Comparison of ENCODE assay signal across 12 cellular contexts in the genomic region with DNA sequence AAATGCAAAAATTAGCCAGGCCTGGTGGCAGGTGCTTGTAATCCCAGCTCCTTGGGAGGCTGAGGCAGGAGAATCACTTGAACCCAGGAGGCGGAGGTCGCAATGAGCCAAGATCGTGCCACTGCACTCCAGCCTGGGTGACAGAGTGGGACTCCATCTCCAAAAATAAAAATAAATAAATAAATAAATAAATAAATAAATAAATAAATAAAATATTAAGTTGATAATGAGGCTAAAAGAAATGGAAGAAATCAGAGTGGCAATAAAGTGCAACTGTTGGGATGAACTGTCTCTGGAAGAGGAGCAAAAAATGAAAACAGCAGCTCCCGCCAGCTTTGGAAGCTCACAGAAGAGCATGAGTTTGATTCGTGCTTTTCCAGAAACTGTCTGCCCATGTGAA. TPM values are rescaled to one million over a fixed set of nuclear protein-coding genes. Genes with fewer than 3 reads are reported as not detected.
"Had no signal": no experiment of that assay in that cellular context is flagged by ENCODE, and none has a peak within 500 bp of the region (broad histone marks: within the 10 kb centered on the region; RNA-seq: fewer than 3 reads in every experiment).

No MANE protein-coding gene starts in this region.

RNA-seq across cellular contexts. Expression of a gene that starts 30.6 kb away (rescaled TPM):
- total RNA-seq: activated naive CD4-positive, alpha-beta T cell treated with anti-CD3 and anti-CD28 coated beads for 36 hours; activated naive CD4-positive, alpha-beta T cell treated with anti-CD3 and anti-CD28 coated beads, Interleukin-2, amount 50 U/mL, for 72 hours; activated T-cell treated with anti-CD3 and anti-CD28 coated beads, Interleukin-2, amount 50 U/mL, for 4 hours; activated T-cell treated with anti-CD3 and anti-CD28 coated beads, Interleukin-2, amount 50 U/mL, for 72 hours; activated T-helper 1 cell treated with anti-CD3 and anti-CD28 coated beads, Interleukin-12 subunit alpha, Interleukin-12 subunit beta, Interleukin-2, Interleukin-4 antibody, amounts not matched to agents 30 ng/mL and 10 ng/mL and 1 ng/mL, durations not matched to agents 14 hours and 24 hours and 36 hours; activated T-helper 17 cell treated with anti-CD3 and anti-CD28 coated beads, Interleukin-2, amount 50 U/mL, for 72 hours; activated T-helper 2 cell treated with anti-CD3 and anti-CD28 coated beads, Interferon-gamma antibody, Interleukin-2, Interleukin-4, amounts not matched to agents 10 μg/mL and 5 μg/mL and 100 μg/mL, durations not matched to agents 14 hours and 24 hours and 36 hours; aorta; ascending aorta; body of pancreas; cardiac septum; chondrocyte had no signal
